In the genomic region with DNA sequence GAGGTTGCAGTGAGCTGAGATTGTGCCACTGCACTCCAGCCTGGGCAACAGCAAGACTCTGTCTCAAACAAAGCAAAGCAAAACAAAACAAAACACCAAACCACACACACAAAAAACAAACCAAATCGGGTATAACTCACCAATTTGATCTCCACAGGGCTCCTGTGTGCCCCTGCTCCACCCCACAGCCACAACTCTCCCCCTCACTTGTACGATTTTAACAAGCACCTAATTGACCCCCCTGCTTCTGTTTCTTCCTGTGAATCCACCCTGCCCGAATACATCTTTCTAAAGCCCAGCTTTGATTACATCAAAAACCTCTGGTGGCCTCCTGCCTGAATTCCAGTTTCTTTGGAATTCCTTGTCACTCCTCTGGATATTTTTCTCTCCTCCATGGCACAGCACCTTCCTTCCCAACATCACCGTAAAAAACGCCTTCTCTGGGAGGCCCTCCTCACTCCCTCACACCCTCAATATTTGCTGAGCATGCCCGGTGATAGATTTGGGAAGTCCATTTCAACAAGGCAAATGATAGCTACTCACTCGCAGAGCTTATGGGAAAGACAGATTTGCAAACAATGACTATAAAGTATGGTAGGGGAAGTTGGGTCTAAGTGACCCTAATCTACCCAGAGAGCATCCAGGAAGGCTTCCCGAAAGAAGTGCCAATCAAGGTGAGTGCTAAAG, we compare ENCODE assay signal across 1 cellular context.
TF ChIP-seq lines count a peak whose summit lies in the region.

No MANE protein-coding gene starts in this region.

TF ChIP-seq in HEK293, 187 proteins besides CTCF, POLR2A, EP300 and RAD21:
- peak; percentile 63 for TF ChIP-seq GLIS1 (tag by site-specific recombination; IDR thresholded peaks at IDR 0.05)
- no peak for TF ChIP-seq ZNF350 (tag by site-specific recombination; IDR thresholded peaks at IDR 0.05)
- TF ChIP-seq PRDM10 (tag by site-specific recombination; IDR thresholded peaks at IDR 0.05), result peak; percentile 95
- no peak for TF ChIP-seq BCL11B (tag by site-specific recombination; IDR thresholded peaks at IDR 0.05; ENCODE audit: low read depth)
